ENCODE assay signal across 22 cellular contexts in genomic region chr5:167389537-167389936, GRCh38.
A peak's percentile ranks its signal among the peaks of the same experiment; 100 is the strongest.
DNase-seq lines count a peak whose midpoint lies in the region; ATAC-seq, FAIRE-seq and TF ChIP-seq lines count a peak whose summit lies in the region.
"Had no signal": no experiment of that assay in that cellular context is flagged by ENCODE, and none has a peak within 500 bp of the region (broad histone marks: within the 10 kb centered on the region; RNA-seq: fewer than 3 reads in every experiment).

No MANE protein-coding gene starts in this region.

- H3K79me2 ChIP-seq in astrocyte (ENCODE audit: insufficient read depth, low read length) (no peaks in the 10 kb centered on the region), fibroblast of lung (ENCODE audit: control insufficient read depth, insufficient read depth, low read length) (no peaks in the 10 kb centered on the region), neural progenitor cell (ENCODE audit: low read depth) (no peaks in the 10 kb centered on the region)

- in situ Hi-C loops in IMR-90 (cut with MboI; ENCODE audit: low sequenced_read_pairs), result no loop called here

- H3K56ac ChIP-seq in IMR-90 (ENCODE audit: extremely low read depth, insufficient read depth, low read length), result no peak overlapping the region

- no peak overlapping the region for H2BK120ac ChIP-seq in IMR-90 (ENCODE audit: low read depth, low read length)

- no peak overlapping the region for H3K23ac ChIP-seq in IMR-90 (ENCODE audit: low read depth, low read length)

- H2AK5ac ChIP-seq in IMR-90 (ENCODE audit: low read depth, low read length), result no peak overlapping the region

- H3K4me2 ChIP-seq in IMR-90 (ENCODE audit: low read depth, low read length) (no peak overlapping the region), astrocyte (ENCODE audit: low read length) (no peak overlapping the region), fibroblast of lung (ENCODE audit: extremely low read depth, insufficient read depth, low read length) (no peak overlapping the region), neural progenitor cell (no peak overlapping the region)
- H3K4me2 ChIP-seq: BLaER1, GM23338 had no signal

- H3K4me3 Mint-ChIP-seq in astrocyte (ENCODE audit: unreplicated experiment) (no peak overlapping the region), MCF 10A (ENCODE audit: unreplicated experiment) (no peak overlapping the region), neural progenitor cell (no peak overlapping the region)
- H3K4me3 Mint-ChIP-seq: CD14-positive monocyte; CD4-positive, alpha-beta memory T cell; GM23338 had no signal

- H3K9ac ChIP-seq in IMR-90 (ENCODE audit: low read depth, low read length) (no peak overlapping the region), astrocyte (ENCODE audit: low read length) (no peak overlapping the region), fibroblast of lung (ENCODE audit: insufficient read depth, low read length) (no peak overlapping the region), neural progenitor cell (no peak overlapping the region)
- H3K9ac ChIP-seq: BLaER1 had no signal

- no peak overlapping the region for H3K18ac ChIP-seq in IMR-90 (ENCODE audit: low read depth, low read length)

- H3K27ac Mint-ChIP-seq in astrocyte (ENCODE audit: unreplicated experiment) (no peak overlapping the region), MCF 10A (ENCODE audit: low read depth, unreplicated experiment) (no peak overlapping the region), neural progenitor cell (no peak overlapping the region)
- H3K27ac Mint-ChIP-seq: CD14-positive monocyte; CD4-positive, alpha-beta memory T cell; GM23338 had no signal

- dilution Hi-C loops in IMR-90 (cut with HindIII; ENCODE audit: low sequenced_read_pairs, unreplicated experiment), result no loop called here

- no peak for TF ChIP-seq POLR2A in IMR-90 (IDR thresholded peaks at IDR 0.05; ENCODE audit: low read depth, low read length)

- H3K9me3 Mint-ChIP-seq in astrocyte (ENCODE audit: unreplicated experiment) (peaks cover 6% of the 10 kb centered on the region), MCF 10A (ENCODE audit: unreplicated experiment) (no peaks in the 10 kb centered on the region), neural progenitor cell (peaks cover 14% of the 10 kb centered on the region)
- H3K9me3 Mint-ChIP-seq: GM23338 had no signal

- POLR2A ChIA-PET in IMR-90 (lab: Charles Lee; ENCODE audit: unreplicated experiment) (no interaction called here), MCF 10A (lab: Yijun Ruan, JAX) (no interaction called here)

- H3K9me1 ChIP-seq in IMR-90 (ENCODE audit: insufficient read depth, low read length), result no peaks in the 10 kb centered on the region

- peaks cover 3% of the 10 kb centered on the region for H3K4me1 Mint-ChIP-seq in astrocyte (ENCODE audit: low read depth, unreplicated experiment)
- no peaks in the 10 kb centered on the region for H3K4me1 Mint-ChIP-seq in MCF 10A (ENCODE audit: insufficient read depth, unreplicated experiment)
- H3K4me1 Mint-ChIP-seq in neural progenitor cell, result peaks cover 10% of the 10 kb centered on the region
- H3K4me1 Mint-ChIP-seq: CD14-positive monocyte; CD4-positive, alpha-beta memory T cell had no signal

- ATAC-seq in IMR-90 (ENCODE audit: low read depth), result no peak
- ATAC-seq in HG03342 (IDR thresholded peaks at IDR 0.05; ENCODE audit: unreplicated experiment), result no peak
- ATAC-seq in HG03175 (IDR thresholded peaks at IDR 0.05; ENCODE audit: unreplicated experiment), result no peak
- ATAC-seq: GM23338, HepG2 had no signal

- no peaks in the 10 kb centered on the region for H3K79me1 ChIP-seq in IMR-90 (ENCODE audit: low read depth in 1 of 2, low read length in 2 of 2)

- no peak overlapping the region for H4K5ac ChIP-seq in IMR-90 (ENCODE audit: low read depth, low read length)

- DNase-seq in IMR-90, result peak; percentile 0
- DNase-seq in astrocyte (ENCODE audit: low read depth), result peak; percentile 4
- DNase-seq in fibroblast of lung (ENCODE audit: low read depth in 2 of 2), result peak; percentile 1 to 20
- peak; percentile 31 for DNase-seq in renal cortical epithelial cell (ENCODE audit: low read depth)
- no peak for DNase-seq in MCF 10A (ENCODE audit: unreplicated experiment)
- DNase-seq in neural progenitor cell (ENCODE audit: low spot score), result no peak
- DNase-seq: ACHN; CD4-positive, alpha-beta memory T cell; DMS 273 treated with DMSO at 0.1 percent for 48 hours; GDM1; HCEC 1CT; KG1 had no signal

- no peaks in the 10 kb centered on the region for H3K36me3 Mint-ChIP-seq in astrocyte (ENCODE audit: low read depth, unreplicated experiment)
- no peaks in the 10 kb centered on the region for H3K36me3 Mint-ChIP-seq in MCF 10A (ENCODE audit: insufficient read depth, unreplicated experiment)
- peaks cover 1% of the 10 kb centered on the region for H3K36me3 Mint-ChIP-seq in neural progenitor cell
- H3K36me3 Mint-ChIP-seq: CD14-positive monocyte; CD4-positive, alpha-beta memory T cell had no signal

- intact Hi-C loops in IMR-90 (cut with micrococcal nuclease), result no loop called here
- intact Hi-C loops in MCF 10A (cut with micrococcal nuclease), result no loop called here

- H3K27me3 Mint-ChIP-seq in astrocyte (ENCODE audit: low read depth, unreplicated experiment) (peaks cover 1% of the 10 kb centered on the region), MCF 10A (ENCODE audit: insufficient read depth, unreplicated experiment) (no peaks in the 10 kb centered on the region), neural progenitor cell (ENCODE audit: insufficient read depth, low read depth) (no peaks in the 10 kb centered on the region)
- H3K27me3 Mint-ChIP-seq: CD4-positive, alpha-beta memory T cell had no signal

- H3K4me3 ChIP-seq in IMR-90 (ENCODE audit: insufficient read depth, low read depth, low read length) (no peak overlapping the region), astrocyte (ENCODE audit: insufficient read depth, low read depth, low read length) (no peak overlapping the region), fibroblast of lung (replicated peaks in 1 of 4; ENCODE audit: control extremely low read depth in 1 of 4, insufficient read depth in 1 of 4, low read depth in 3 of 4, low read length in 4 of 4) (no peak overlapping the region), neural progenitor cell (no peak overlapping the region)
- H3K4me3 ChIP-seq: BLaER1, GM23338 had no signal

- BruUV-seq in IMR-90 (replicated peaks; lab: Mats Ljungman, UMichigan) (no TSS peak), MCF 10A (replicated peaks; lab: Mats Ljungman, UMichigan) (no TSS peak)

- H2AK9ac ChIP-seq in IMR-90 (replicated peaks; ENCODE audit: low read depth, low read length, poor library complexity), result no peak overlapping the region

- no peak overlapping the region for H3K27ac ChIP-seq in IMR-90 (ENCODE audit: insufficient read depth, low read length)
- H3K27ac ChIP-seq in astrocyte (ENCODE audit: low read depth, low read length), result no peak overlapping the region
- no peak overlapping the region for H3K27ac ChIP-seq in fibroblast of lung (ENCODE audit: insufficient read depth, low read length)
- H3K27ac ChIP-seq in neural progenitor cell, result no peak overlapping the region
- H3K27ac ChIP-seq: BLaER1 had no signal

- H2AFZ ChIP-seq in IMR-90 (replicated peaks; ENCODE audit: low read length, poor library complexity), result no peak overlapping the region
- H2AFZ ChIP-seq in astrocyte (ENCODE audit: low read depth, low read length), result no peak overlapping the region
- no peak overlapping the region for H2AFZ ChIP-seq in fibroblast of lung (ENCODE audit: low read length)
- H2AFZ ChIP-seq in neural progenitor cell (replicated peaks), result no peak overlapping the region
- H2AFZ ChIP-seq: GM23338 had no signal

- TF ChIP-seq CTCF in IMR-90 (conservative IDR thresholded peaks at IDR 0.05; ENCODE audit: low read depth, low read length) (no peak), astrocyte (IDR thresholded peaks at IDR 0.05; ENCODE audit: insufficient read depth, low read depth, low read length) (no peak), fibroblast of lung (conservative IDR thresholded peaks at IDR 0.05 in 1 of 2, IDR thresholded peaks at IDR 0.05 in 1 of 2; ENCODE audit: low read depth in 1 of 2, low read length in 2 of 2) (no peak), MCF 10A (IDR thresholded peaks at IDR 0.05; ENCODE audit: unreplicated experiment) (no peak), neural progenitor cell (IDR thresholded peaks at IDR 0.05) (no peak)

- no peak overlapping the region for H2BK5ac ChIP-seq in IMR-90 (ENCODE audit: low read depth, low read length, poor library complexity, severe bottlenecking)

- no peak overlapping the region for H4K8ac ChIP-seq in IMR-90 (ENCODE audit: low read depth in 2 of 2, low read length in 2 of 2)

- no peak overlapping the region for H3K14ac ChIP-seq in IMR-90 (replicated peaks; ENCODE audit: low read depth, low read length)

- H3K4me1 ChIP-seq in IMR-90 (ENCODE audit: control insufficient read depth, insufficient read depth, low read length), result no peaks in the 10 kb centered on the region
- H3K4me1 ChIP-seq in astrocyte (ENCODE audit: insufficient read depth, low read length), result no peaks in the 10 kb centered on the region
- H3K4me1 ChIP-seq in fibroblast of lung (ENCODE audit: control insufficient read depth, extremely low read depth, insufficient read depth, low read length), result no peaks in the 10 kb centered on the region
- H3K4me1 ChIP-seq in neural progenitor cell, result peaks cover 11% of the 10 kb centered on the region

- H3K36me3 ChIP-seq in IMR-90 (ENCODE audit: control insufficient read depth, insufficient read depth, low read length) (no peaks in the 10 kb centered on the region), astrocyte (ENCODE audit: insufficient read depth, low read length) (no peaks in the 10 kb centered on the region), fibroblast of lung (ENCODE audit: control insufficient read depth, insufficient read depth, low read length) (no peaks in the 10 kb centered on the region), neural progenitor cell (no peaks in the 10 kb centered on the region)
- H3K36me3 ChIP-seq: BLaER1 had no signal

- no CpG with 5 or more reads among the region's 4 CpGs for WGBS in IMR-90 (ENCODE audit: extremely low coverage in 2 of 2, insufficient read length in 1 of 2), 2 experiments

- peaks cover 14% of the 10 kb centered on the region for H3F3A ChIP-seq in neural progenitor cell (ENCODE audit: low read depth)

- no peaks in the 10 kb centered on the region for H3K9me3 ChIP-seq in IMR-90 (ENCODE audit: control insufficient read depth, insufficient read depth, low read length)
- H3K9me3 ChIP-seq in astrocyte (ENCODE audit: insufficient read depth, low read depth, low read length), result no peaks in the 10 kb centered on the region
- H3K9me3 ChIP-seq in fibroblast of lung (ENCODE audit: control insufficient read depth, insufficient read depth, low read depth, low read length), result no peaks in the 10 kb centered on the region
- H3K9me3 ChIP-seq in neural progenitor cell (ENCODE audit: low read depth), result no peaks in the 10 kb centered on the region

- no peaks in the 10 kb centered on the region for H4K20me1 ChIP-seq in IMR-90 (ENCODE audit: insufficient read depth, low read length)
- no peaks in the 10 kb centered on the region for H4K20me1 ChIP-seq in astrocyte (ENCODE audit: insufficient read depth, low read length)
- no peaks in the 10 kb centered on the region for H4K20me1 ChIP-seq in fibroblast of lung (ENCODE audit: control insufficient read depth, extremely low read depth, insufficient read depth, low read length)
- no peaks in the 10 kb centered on the region for H4K20me1 ChIP-seq in neural progenitor cell (ENCODE audit: low read depth)
- H4K20me1 ChIP-seq: BLaER1 had no signal

- no peak for FAIRE-seq in astrocyte (lab: Jason Lieb, UNC)
- FAIRE-seq: A204.1, GM12892, GM18507, H54, HepG2 had no signal

- no peak overlapping the region for H3K4ac ChIP-seq in IMR-90 (ENCODE audit: low read depth, low read length)

- H2BK20ac ChIP-seq in IMR-90 (ENCODE audit: low read depth, low read length), result no peak overlapping the region

- CTCF ChIA-PET in IMR-90 (lab: Yijun Ruan, JAX) (no interaction called here), MCF 10A (lab: Yijun Ruan, JAX) (no interaction called here)

- no peak overlapping the region for H4K91ac ChIP-seq in IMR-90 (ENCODE audit: insufficient read depth, low read depth, low read length)

- TF ChIP-seq RAD21 in IMR-90 (IDR thresholded peaks at IDR 0.05; ENCODE audit: low read length), result no peak

- no peak overlapping the region for H2BK15ac ChIP-seq in IMR-90 (ENCODE audit: low read depth, low read length)

- H3K27me3 ChIP-seq in IMR-90 (ENCODE audit: control insufficient read depth, insufficient read depth, low read length) (no peaks in the 10 kb centered on the region), astrocyte (ENCODE audit: insufficient read depth, low read length) (no peaks in the 10 kb centered on the region), fibroblast of lung (ENCODE audit: control insufficient read depth, insufficient read depth, low read length) (no peaks in the 10 kb centered on the region), neural progenitor cell (no peaks in the 10 kb centered on the region)
- H3K27me3 ChIP-seq: BLaER1 had no signal

Comparison
In these comparisons a context has a peak if more than half of its experiments do, and no peak if none do; other contexts are left out.
1. DNase-seq: peak in IMR-90 (single experiment), astrocyte (single experiment), fibroblast of lung (2 of 2) and renal cortical epithelial cell (single experiment); none in MCF 10A (single experiment) and neural progenitor cell (single experiment).